ENCODE assay signal across 21 cellular contexts in the genomic region with DNA sequence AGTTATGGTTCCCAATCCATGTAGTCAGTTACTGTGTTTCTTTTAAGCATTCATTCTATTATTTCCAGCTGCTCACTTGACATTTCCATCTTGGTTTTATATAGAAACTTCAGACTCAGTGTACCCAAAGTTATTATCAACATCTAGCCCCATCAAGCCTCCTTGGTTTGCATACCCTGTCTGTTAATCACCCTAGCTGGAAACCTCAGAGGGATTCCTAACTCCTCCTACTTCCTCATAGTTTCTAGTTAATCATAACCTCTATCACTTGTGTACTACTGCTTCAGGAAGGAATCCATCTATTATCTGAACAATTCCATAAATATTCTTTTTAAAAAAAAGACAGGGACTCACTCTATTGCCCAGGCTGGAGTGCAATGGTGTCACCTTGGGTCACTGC.
DNase-seq lines count a peak whose midpoint lies in the region; ATAC-seq and TF ChIP-seq lines count a peak whose summit lies in the region.
"Had no signal": no experiment of that assay in that cellular context is flagged by ENCODE, and none has a peak within 500 bp of the region (broad histone marks: within the 10 kb centered on the region; RNA-seq: fewer than 3 reads in every experiment).

No MANE protein-coding gene starts in this region.

- DNase-seq in HCT116 (ENCODE audit: low read depth, low spot score) (no peak), RWPE1 (ENCODE audit: low spot score) (peak; percentile 36), fibroblast of lung (ENCODE audit: low read depth in 2 of 2) (peak; percentile 48 to 91), skeletal muscle cell (ENCODE audit: low read depth) (peak; percentile 49), left ventricle myocardium inferior (no peak), NCI-H69 (lab: John Stamatoyannopoulos, UW) (no peak), KBM-7 (no peak)
- DNase-seq in CD8-positive, alpha-beta T cell = no peak
- DNase-seq: activated CD4-positive, alpha-beta T cell treated with anti-CD3 and anti-CD28 coated beads, Interleukin-2, amount 50 U/mL, for 4 hours; activated effector memory CD4-positive, alpha-beta T cell treated with Interleukin-2 at 50 U/mL for 16 hours; caudate nucleus; COR-L47; NCI-H146; NCI-H526 treated with DMSO at 0.1 percent for 48 hours; spleen; T1000 had no signal

- H3K4me1 ChIP-seq in HCT116 (ENCODE audit: control insufficient read depth in 1 of 2, insufficient read depth in 2 of 2, low read length in 2 of 2) (peaks cover 0 to 10% of the 10 kb centered on the region in 2 experiments; a peak in 2 of 4 replicates), fibroblast of lung (ENCODE audit: control insufficient read depth, extremely low read depth, insufficient read depth, low read length) (peaks cover 9% of the 10 kb centered on the region), left ventricle myocardium inferior (no peaks in the 10 kb centered on the region)
- H3K4me1 ChIP-seq in CD8-positive, alpha-beta T cell (ENCODE audit: insufficient read depth, low read length) = no peaks in the 10 kb centered on the region
- H3K4me1 ChIP-seq: spleen, suprapubic skin had no signal

- in situ Hi-C loops in KBM-7 (cut with MboI; ENCODE audit: low pct_unique_long_range_greater_than_20kb, low sequenced_read_pairs) = no loop called here

- H3K4me3 ChIP-seq in HCT116 (replicated peaks in 1 of 2; ENCODE audit: low read depth in 1 of 2, low read length in 2 of 2) (no peak overlapping the region), fibroblast of lung (replicated peaks in 1 of 4; ENCODE audit: control extremely low read depth in 1 of 4, insufficient read depth in 1 of 4, low read depth in 3 of 4, low read length in 4 of 4) (no peak overlapping the region), skeletal muscle cell (ENCODE audit: low read depth, low read length) (no peak overlapping the region), left ventricle myocardium inferior (no peak overlapping the region)
- H3K4me3 ChIP-seq in CD8-positive, alpha-beta T cell (ENCODE audit: low read depth, low read length) = no peak overlapping the region
- H3K4me3 ChIP-seq: spleen, suprapubic skin had no signal

- no peak overlapping the region for H3K27ac ChIP-seq in HCT116 (ENCODE audit: low read depth, low read length)
- H3K27ac ChIP-seq in RWPE1 = no peak overlapping the region
- H3K27ac ChIP-seq in fibroblast of lung (ENCODE audit: insufficient read depth, low read length) = no peak overlapping the region
- no peak overlapping the region for H3K27ac ChIP-seq in CD8-positive, alpha-beta T cell (ENCODE audit: low read depth, low read length)
- no peak overlapping the region for H3K27ac ChIP-seq in left ventricle myocardium inferior (replicated peaks)
- H3K27ac ChIP-seq: neutrophil, spleen, suprapubic skin had no signal

- no peak for TF ChIP-seq POLR2A in HCT116 (IDR thresholded peaks at IDR 0.05; ENCODE audit: borderline replicate concordance, extremely low read depth, insufficient read depth, insufficient read length)

- H3K9me3 ChIP-seq in HCT116 (ENCODE audit: control insufficient read depth in 1 of 2, insufficient read depth in 1 of 2, low read depth in 1 of 2, low read length in 2 of 2) (no peaks in the 10 kb centered on the region), fibroblast of lung (ENCODE audit: control insufficient read depth, insufficient read depth, low read depth, low read length) (no peaks in the 10 kb centered on the region), left ventricle myocardium inferior (replicated peaks) (no peaks in the 10 kb centered on the region)
- H3K9me3 ChIP-seq in CD8-positive, alpha-beta T cell (ENCODE audit: low read length) = no peaks in the 10 kb centered on the region
- H3K9me3 ChIP-seq: neutrophil, spleen, suprapubic skin had no signal

- H3K27me3 Mint-ChIP-seq in CD8-positive, alpha-beta T cell (ENCODE audit: low read depth) = no peaks in the 10 kb centered on the region
- H3K27me3 Mint-ChIP-seq: IgD-negative memory B cell, memory B cell had no signal

- H3K36me3 Mint-ChIP-seq in CD8-positive, alpha-beta T cell = peaks cover 54% of the 10 kb centered on the region

- TF ChIP-seq RAD21 in HCT116 (IDR thresholded peaks at IDR 0.05; ENCODE audit: low read depth) = no peak

- RAD21 ChIA-PET in HCT116 (lab: Charles Lee; ENCODE audit: low non-redundant PET in 1 of 2, low total read pairs in 2 of 2, uncharacterized antibody in 2 of 2, unreplicated experiment in 2 of 2) = no interaction called here

- intact Hi-C loops in HCT116 (cut with micrococcal nuclease) = no loop called here
- intact Hi-C loops in CD8-positive, alpha-beta T cell (cut with DNase I, micrococcal nuclease) = no loop called here
- intact Hi-C loops in left ventricle myocardium inferior (cut with micrococcal nuclease) = no loop called here

- H3K4me3 Mint-ChIP-seq in CD8-positive, alpha-beta T cell = no peak overlapping the region
- H3K4me3 Mint-ChIP-seq: IgD-negative memory B cell, memory B cell had no signal

- H3K27ac Mint-ChIP-seq in CD8-positive, alpha-beta T cell = no peak overlapping the region
- H3K27ac Mint-ChIP-seq: memory B cell had no signal

- H3K4me2 ChIP-seq in HCT116 (ENCODE audit: low read length) = peak overlapping the region; percentile 2; the same call in 1 of the 2 replicates
- H3K4me2 ChIP-seq in fibroblast of lung (ENCODE audit: extremely low read depth, insufficient read depth, low read length) = peak overlapping the region; percentile 8

- no peaks in the 10 kb centered on the region; the same call in 1 of the 2 replicates for H3K9me2 ChIP-seq in HCT116 (ENCODE audit: insufficient read depth)

- POLR2A ChIA-PET in HCT116 (lab: Charles Lee) (no interaction called here), RWPE1 (lab: Yijun Ruan, JAX; ENCODE audit: low non-redundant PET) (no interaction called here)
- POLR2A ChIA-PET in CD8-positive, alpha-beta T cell (lab: Charles Lee) = no interaction called here

- CTCF ChIA-PET in HCT116 (lab: Charles Lee) (no interaction called here), RWPE1 (lab: Yijun Ruan, JAX) (interaction anchor here (0.6 kb wide), 1 partner anchor 150 kb away, joined by 4 read pairs; no protein-coding TSS in a partner anchor)
- CTCF ChIA-PET in CD8-positive, alpha-beta T cell (lab: Charles Lee) = interaction anchor here (0.6 kb wide), 1 partner anchor 21 kb away, joined by 3 read pairs; no protein-coding TSS in a partner anchor

- no peaks in the 10 kb centered on the region for H4K20me1 ChIP-seq in HCT116 (ENCODE audit: insufficient read depth)
- H4K20me1 ChIP-seq in fibroblast of lung (ENCODE audit: control insufficient read depth, extremely low read depth, insufficient read depth, low read length) = no peaks in the 10 kb centered on the region

- H3K36me3 ChIP-seq in HCT116 (ENCODE audit: control insufficient read depth in 1 of 2, insufficient read depth in 2 of 2, low read length in 2 of 2) (no peaks in the 10 kb centered on the region), fibroblast of lung (ENCODE audit: control insufficient read depth, insufficient read depth, low read length) (no peaks in the 10 kb centered on the region), left ventricle myocardium inferior (peaks cover 16% of the 10 kb centered on the region)
- peaks cover 3% of the 10 kb centered on the region for H3K36me3 ChIP-seq in CD8-positive, alpha-beta T cell (ENCODE audit: insufficient read depth, low read length)
- H3K36me3 ChIP-seq: neutrophil had no signal

- ATAC-seq in HCT116 = peak; percentile 47; the same call in 1 of the 2 replicates
- ATAC-seq in CD8-positive, alpha-beta T cell = no peak
- ATAC-seq: Right ventricle myocardium inferior had no signal

- H3K79me2 ChIP-seq in HCT116 (ENCODE audit: insufficient read depth, low read length) (no peaks in the 10 kb centered on the region), fibroblast of lung (ENCODE audit: control insufficient read depth, insufficient read depth, low read length) (no peaks in the 10 kb centered on the region)

- H3K4me1 Mint-ChIP-seq in CD8-positive, alpha-beta T cell (ENCODE audit: low read depth) = peaks cover 2% of the 10 kb centered on the region
- H3K4me1 Mint-ChIP-seq: IgD-negative memory B cell had no signal

- H2AFZ ChIP-seq in HCT116 (ENCODE audit: low read depth, low read length, poor library complexity, severe bottlenecking) (no peak overlapping the region), fibroblast of lung (ENCODE audit: low read length) (no peak overlapping the region)

- no TSS peak for BruUV-seq in HCT116 (replicated peaks; lab: Mats Ljungman, UMichigan)

- no peaks in the 10 kb centered on the region for H3K9me3 Mint-ChIP-seq in CD8-positive, alpha-beta T cell
- H3K9me3 Mint-ChIP-seq: IgD-negative memory B cell, memory B cell had no signal

- H3K9ac ChIP-seq in HCT116 (ENCODE audit: low read length) (no peak overlapping the region), fibroblast of lung (ENCODE audit: insufficient read depth, low read length) (no peak overlapping the region)

- TF ChIP-seq CTCF in HCT116 (IDR thresholded peaks at IDR 0.05 in 2 of 3, conservative IDR thresholded peaks at IDR 0.05 in 1 of 3; ENCODE audit: borderline replicate concordance in 1 of 3, insufficient read depth in 1 of 3, low read depth in 2 of 3, low read length in 2 of 3) (no peak), RWPE1 (conservative IDR thresholded peaks at IDR 0.05; ENCODE audit: low read depth) (no peak), fibroblast of lung (conservative IDR thresholded peaks at IDR 0.05 in 1 of 2, IDR thresholded peaks at IDR 0.05 in 1 of 2; ENCODE audit: low read depth in 1 of 2, low read length in 2 of 2) (no peak), left ventricle myocardium inferior (IDR thresholded peaks at IDR 0.05; ENCODE audit: borderline replicate concordance) (no peak)
- TF ChIP-seq CTCF in CD8-positive, alpha-beta T cell (IDR thresholded peaks at IDR 0.05) = no peak

- H3K27me3 ChIP-seq in HCT116 (ENCODE audit: insufficient read depth, low read length) = no peaks in the 10 kb centered on the region
- no peaks in the 10 kb centered on the region for H3K27me3 ChIP-seq in fibroblast of lung (ENCODE audit: control insufficient read depth, insufficient read depth, low read length)
- no peaks in the 10 kb centered on the region for H3K27me3 ChIP-seq in CD8-positive, alpha-beta T cell (ENCODE audit: insufficient read depth, low read length)
- no peaks in the 10 kb centered on the region for H3K27me3 ChIP-seq in left ventricle myocardium inferior (ENCODE audit: low read depth)
- H3K27me3 ChIP-seq: neutrophil, spleen, suprapubic skin had no signal

TF ChIP-seq in HCT116, 20 proteins besides CTCF, POLR2A, EP300 and RAD21 (continues in another document):
- TF ChIP-seq SRF (IDR thresholded peaks at IDR 0.05; ENCODE audit: low read depth) (no peak), EGR1 (IDR thresholded peaks at IDR 0.05; ENCODE audit: low read depth) (no peak), SIN3A (IDR thresholded peaks at IDR 0.05; ENCODE audit: low read depth) (no peak), POLR2AphosphoS5 (IDR thresholded peaks at IDR 0.05; ENCODE audit: low read depth, low read length) (no peak), CEBPB (IDR thresholded peaks at IDR 0.05; ENCODE audit: low read depth) (no peak), ZFX (IDR thresholded peaks at IDR 0.05) (no peak), FOSL1 (IDR thresholded peaks at IDR 0.05; ENCODE audit: low read depth) (no peak), EZH2 (IDR thresholded peaks at IDR 0.05) (no peak)
- TF ChIP-seq, protein P1, sequence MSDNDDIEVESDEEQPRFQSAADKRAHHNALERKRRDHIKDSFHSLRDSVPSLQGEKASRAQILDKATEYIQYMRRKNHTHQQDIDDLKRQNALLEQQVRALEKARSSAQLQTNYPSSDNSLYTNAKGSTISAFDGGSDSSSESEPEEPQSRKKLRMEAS (IDR thresholded peaks at IDR 0.05) = no peak

Comparison
In these comparisons a context has a peak if more than half of its experiments do, and no peak if none do; other contexts are left out.
1. DNase-seq: peak in RWPE1 (single experiment), fibroblast of lung (2 of 2) and skeletal muscle cell (single experiment); none in HCT116 (single experiment), CD8-positive, alpha-beta T cell (0 of 7), left ventricle myocardium inferior (single experiment), NCI-H69 (single experiment) and KBM-7 (single experiment).